ENCODE assay signal across 20 cellular contexts in the genomic region with DNA sequence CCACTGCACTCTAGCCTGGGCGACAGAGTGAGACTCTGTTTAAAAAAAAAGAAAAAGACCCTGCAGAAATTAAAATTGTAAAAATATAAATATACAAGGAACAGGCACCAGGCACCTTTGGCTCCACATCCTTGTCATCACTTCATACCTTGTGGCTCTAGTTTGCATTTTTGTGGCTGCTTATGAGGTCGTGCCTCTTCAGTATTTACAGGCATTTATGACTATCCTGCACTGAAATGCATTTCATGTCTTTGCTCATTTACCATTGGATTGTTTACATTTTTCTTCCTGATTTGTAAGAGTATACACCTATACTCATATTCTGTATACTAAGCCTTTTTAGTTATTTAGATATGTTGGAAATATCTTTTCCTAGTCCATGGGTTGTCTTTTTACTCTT. TPM values are rescaled to one million over a fixed set of nuclear protein-coding genes. Genes with fewer than 3 reads are reported as not detected.
A peak's percentile ranks its signal among the peaks of the same experiment; 100 is the strongest.
DNase-seq lines count a peak whose midpoint lies in the region; ATAC-seq and TF ChIP-seq lines count a peak whose summit lies in the region.
"Had no signal": no experiment of that assay in that cellular context is flagged by ENCODE, and none has a peak within 500 bp of the region (broad histone marks: within the 10 kb centered on the region; RNA-seq: fewer than 3 reads in every experiment).

No MANE protein-coding gene starts in this region.

- H3K36me3 Mint-ChIP-seq in activated T-helper 1 cell treated with anti-CD3 and anti-CD28 coated beads, Interleukin-12 subunit alpha, Interleukin-12 subunit beta, Interleukin-2, Interleukin-4 antibody, amounts not matched to agents 30 ng/mL and 10 ng/mL and 1 ng/mL, durations not matched to agents 14 hours and 24 hours and 36 hours (ENCODE audit: low read depth) = no peaks in the 10 kb centered on the region
- H3K36me3 Mint-ChIP-seq: activated naive CD4-positive, alpha-beta T cell treated with anti-CD3 and anti-CD28 coated beads, Interleukin-2, amount 50 U/mL, for 72 hours; natural killer cell treated with Interleukin-12 subunit alpha and Interleukin-12 subunit beta and Interleukin-15 and Interleukin-18, amount 100 ng/mL, for 72 hours had no signal

- H3K9me3 Mint-ChIP-seq in activated T-helper 1 cell treated with anti-CD3 and anti-CD28 coated beads, Interleukin-12 subunit alpha, Interleukin-12 subunit beta, Interleukin-2, Interleukin-4 antibody, amounts not matched to agents 30 ng/mL and 10 ng/mL and 1 ng/mL, durations not matched to agents 14 hours and 24 hours and 36 hours = no peaks in the 10 kb centered on the region
- H3K9me3 Mint-ChIP-seq: activated CD4-positive, alpha-beta T cell treated with anti-CD3 and anti-CD28 coated beads, Interleukin-2, amount 10 ng/mL, durations not matched to agents 7 days and 5 days; activated naive CD4-positive, alpha-beta T cell treated with anti-CD3 and anti-CD28 coated beads, Interleukin-2, amount 50 U/mL, for 72 hours; central memory CD8-positive, alpha-beta T cell; natural killer cell treated with Interleukin-12 subunit alpha and Interleukin-12 subunit beta and Interleukin-15 and Interleukin-18, amount 100 ng/mL, for 72 hours had no signal

- peaks cover 2% of the 10 kb centered on the region for H3K27me3 Mint-ChIP-seq in activated T-helper 1 cell treated with anti-CD3 and anti-CD28 coated beads, Interleukin-12 subunit alpha, Interleukin-12 subunit beta, Interleukin-2, Interleukin-4 antibody, amounts not matched to agents 30 ng/mL and 10 ng/mL and 1 ng/mL, durations not matched to agents 14 hours and 24 hours and 36 hours (ENCODE audit: insufficient read depth)
- H3K27me3 Mint-ChIP-seq: activated CD4-positive, alpha-beta T cell treated with anti-CD3 and anti-CD28 coated beads, Interleukin-2, amount 10 ng/mL, durations not matched to agents 7 days and 5 days; central memory CD8-positive, alpha-beta T cell; natural killer cell treated with Interleukin-12 subunit alpha and Interleukin-12 subunit beta and Interleukin-15 and Interleukin-18, amount 100 ng/mL, for 72 hours had no signal

- intact Hi-C loops in activated T-helper 1 cell treated with anti-CD3 and anti-CD28 coated beads, Interleukin-12 subunit alpha, Interleukin-12 subunit beta, Interleukin-2, Interleukin-4 antibody, amounts not matched to agents 30 ng/mL and 10 ng/mL and 1 ng/mL, durations not matched to agents 14 hours and 24 hours and 36 hours (cut with micrococcal nuclease) = no loop called here

- ATAC-seq in GM21381 (IDR thresholded peaks at IDR 0.05; ENCODE audit: unreplicated experiment) = no peak
- ATAC-seq in GM21447 (IDR thresholded peaks at IDR 0.05; ENCODE audit: unreplicated experiment) = no peak
- ATAC-seq in HG02885 (IDR thresholded peaks at IDR 0.05; ENCODE audit: poor library complexity, unreplicated experiment) = no peak
- ATAC-seq: activated naive CD4-positive, alpha-beta T cell treated with anti-CD3 and anti-CD28 coated beads, Interleukin-2, amount 50 U/mL, for 72 hours; natural killer cell treated with Interleukin-12 subunit alpha and Interleukin-12 subunit beta and Interleukin-15 and Interleukin-18, amount 100 ng/mL, for 72 hours had no signal

- DNase-seq in ELR (ENCODE audit: low read depth) = peak; percentile 89
- peak; percentile 49 for DNase-seq in NCI-H226
- peak; percentile 94 for DNase-seq in choroid plexus epithelial cell (ENCODE audit: low read depth)
- DNase-seq in retinal pigment epithelial cell (ENCODE audit: low read depth) = peak; percentile 61
- DNase-seq in activated T-helper 1 cell treated with anti-CD3 and anti-CD28 coated beads, Interleukin-12 subunit alpha, Interleukin-12 subunit beta, Interleukin-2, Interleukin-4 antibody, amounts not matched to agents 30 ng/mL and 10 ng/mL and 1 ng/mL, durations not matched to agents 14 hours and 24 hours and 36 hours (ENCODE audit: low spot score) = no peak
- DNase-seq: activated CD4-positive, alpha-beta T cell treated with anti-CD3 and anti-CD28 coated beads, Interleukin-2, amount 10 ng/mL, durations not matched to agents 7 days and 5 days; activated T-cell treated with anti-CD3 and anti-CD28 coated beads for 4 hours; C1 segment of cervical spinal cord; DMS153; GOT3; NCI-H1105 treated with DMSO at 0.1 percent for 48 hours; NCI-H2227 treated with DMSO at 0.1 percent for 48 hours; NK-92 treated with Interleukin-12 subunit alpha and Interleukin-12 subunit beta, amount 100 ng/mL, for 24 hours; SIG-M5 had no signal

- H3K4me1 Mint-ChIP-seq in activated T-helper 1 cell treated with anti-CD3 and anti-CD28 coated beads, Interleukin-12 subunit alpha, Interleukin-12 subunit beta, Interleukin-2, Interleukin-4 antibody, amounts not matched to agents 30 ng/mL and 10 ng/mL and 1 ng/mL, durations not matched to agents 14 hours and 24 hours and 36 hours (ENCODE audit: low read depth) = no peaks in the 10 kb centered on the region
- H3K4me1 Mint-ChIP-seq: activated CD4-positive, alpha-beta T cell treated with anti-CD3 and anti-CD28 coated beads, Interleukin-2, amount 10 ng/mL, durations not matched to agents 7 days and 5 days had no signal

- H3K4me3 Mint-ChIP-seq in activated T-helper 1 cell treated with anti-CD3 and anti-CD28 coated beads, Interleukin-12 subunit alpha, Interleukin-12 subunit beta, Interleukin-2, Interleukin-4 antibody, amounts not matched to agents 30 ng/mL and 10 ng/mL and 1 ng/mL, durations not matched to agents 14 hours and 24 hours and 36 hours = no peak overlapping the region
- H3K4me3 Mint-ChIP-seq: activated CD4-positive, alpha-beta T cell treated with anti-CD3 and anti-CD28 coated beads, Interleukin-2, amount 10 ng/mL, durations not matched to agents 7 days and 5 days; central memory CD8-positive, alpha-beta T cell; natural killer cell treated with Interleukin-12 subunit alpha and Interleukin-12 subunit beta and Interleukin-15 and Interleukin-18, amount 100 ng/mL, for 72 hours had no signal

- TF ChIP-seq CTCF in choroid plexus epithelial cell (conservative IDR thresholded peaks at IDR 0.05; ENCODE audit: low read depth, low read length) = no peak
- no peak for TF ChIP-seq CTCF in retinal pigment epithelial cell (conservative IDR thresholded peaks at IDR 0.05; ENCODE audit: low read depth, low read length)

- H3K4me3 ChIP-seq in choroid plexus epithelial cell (ENCODE audit: low read depth, low read length) (no peak overlapping the region), retinal pigment epithelial cell (ENCODE audit: low read length) (no peak overlapping the region)

- no peak overlapping the region for H3K27ac Mint-ChIP-seq in activated T-helper 1 cell treated with anti-CD3 and anti-CD28 coated beads, Interleukin-12 subunit alpha, Interleukin-12 subunit beta, Interleukin-2, Interleukin-4 antibody, amounts not matched to agents 30 ng/mL and 10 ng/mL and 1 ng/mL, durations not matched to agents 14 hours and 24 hours and 36 hours
- H3K27ac Mint-ChIP-seq: activated CD4-positive, alpha-beta T cell treated with anti-CD3 and anti-CD28 coated beads, Interleukin-2, amount 10 ng/mL, durations not matched to agents 7 days and 5 days; activated naive CD4-positive, alpha-beta T cell treated with anti-CD3 and anti-CD28 coated beads, Interleukin-2, amount 50 U/mL, for 72 hours had no signal

RNA-seq across cellular contexts. Expression of gene BICD1, which starts 20.1 kb away (rescaled TPM):
- 20.9 and 22.2 TPM in 2 replicates for total RNA-seq in activated T-helper 1 cell treated with anti-CD3 and anti-CD28 coated beads, Interleukin-12 subunit alpha, Interleukin-12 subunit beta, Interleukin-2, Interleukin-4 antibody, amounts not matched to agents 30 ng/mL and 10 ng/mL and 1 ng/mL, durations not matched to agents 14 hours and 24 hours and 36 hours
